1 cellular context compared by ENCODE assay signal in the genomic region with DNA sequence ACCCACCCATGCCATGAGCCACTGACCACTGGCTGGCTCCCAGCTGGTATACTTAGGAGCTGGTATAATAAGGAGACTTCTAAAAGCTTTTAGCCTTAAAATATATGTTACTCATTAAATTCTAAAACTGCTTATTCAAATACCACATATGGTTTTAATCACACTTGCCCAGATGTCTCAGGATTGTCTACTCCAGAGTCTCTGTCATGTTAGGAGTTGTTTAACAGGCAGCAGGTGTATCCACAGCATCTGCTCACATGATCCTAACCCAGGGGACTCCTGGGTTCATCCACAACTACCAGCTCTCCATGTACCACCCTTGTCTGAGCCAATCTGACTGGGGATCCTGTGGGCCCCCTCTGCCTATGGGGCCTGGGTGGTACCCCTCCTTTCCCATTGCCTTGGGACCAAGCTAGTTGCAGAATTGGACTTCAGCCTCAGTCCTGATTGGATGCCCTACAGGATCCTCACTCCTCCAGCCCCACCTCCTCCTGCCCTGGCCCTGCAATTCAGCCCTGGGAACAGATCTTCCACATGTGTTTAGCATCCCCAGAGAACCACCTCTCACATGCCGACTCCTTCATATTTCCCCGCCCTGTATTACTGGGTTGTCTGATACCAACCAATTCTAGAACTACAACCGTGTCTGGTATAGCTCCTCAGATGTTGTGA.
TF ChIP-seq lines count a peak whose summit lies in the region.

No MANE protein-coding gene starts in this region.

TF ChIP-seq in WTC11, 78 proteins besides CTCF, POLR2A, EP300 and RAD21 (continued from another document):
- no peak for TF ChIP-seq TEAD1 (CRISPR knock-in tag; IDR thresholded peaks at IDR 0.05)
